Comparison of ENCODE assay signal across 23 cellular contexts in genomic region chr9:69633716-69634115, GRCh38. TPM values are rescaled to one million over a fixed set of nuclear protein-coding genes. Genes with fewer than 3 reads are reported as not detected.
DNase-seq lines count a peak whose midpoint lies in the region; ATAC-seq lines count a peak whose summit lies in the region.
"Had no signal": no experiment of that assay in that cellular context is flagged by ENCODE, and none has a peak within 500 bp of the region (broad histone marks: within the 10 kb centered on the region; RNA-seq: fewer than 3 reads in every experiment).

No MANE protein-coding gene starts in this region.

- peaks cover 3 to 5% of the 10 kb centered on the region in 2 donors for H3K9me3 Mint-ChIP-seq in effector memory CD8-positive, alpha-beta T cell
- H3K9me3 Mint-ChIP-seq in activated naive CD4-positive, alpha-beta T cell treated with anti-CD3 and anti-CD28 coated beads, Interleukin-2, amount 50 U/mL, for 72 hours, result peaks cover 4 to 6% of the 10 kb centered on the region in 2 donors
- H3K9me3 Mint-ChIP-seq: CD8-positive, alpha-beta T cell; T-cell had no signal

- no peaks in the 10 kb centered on the region for H3K36me3 Mint-ChIP-seq in effector memory CD8-positive, alpha-beta T cell (ENCODE audit: insufficient read depth)
- H3K36me3 Mint-ChIP-seq in activated naive CD4-positive, alpha-beta T cell treated with anti-CD3 and anti-CD28 coated beads, Interleukin-2, amount 50 U/mL, for 72 hours, result peaks cover 0 to 10% of the 10 kb centered on the region in 2 donors
- H3K36me3 Mint-ChIP-seq: CD8-positive, alpha-beta T cell; T-cell had no signal

- peaks cover 32 to 54% of the 10 kb centered on the region in 2 donors for H3K27me3 Mint-ChIP-seq in effector memory CD8-positive, alpha-beta T cell

- H3K4me3 Mint-ChIP-seq in effector memory CD8-positive, alpha-beta T cell, result no peak overlapping the region
- H3K4me3 Mint-ChIP-seq: CD8-positive, alpha-beta T cell; T-cell had no signal

- no peak for DNase-seq in effector memory CD8-positive, alpha-beta T cell
- no peak for DNase-seq in COR-L47 (lab: John Stamatoyannopoulos, UW)
- DNase-seq in activated naive CD4-positive, alpha-beta T cell treated with anti-CD3 and anti-CD28 coated beads, Interleukin-2, amount 50 U/mL, for 72 hours (ENCODE audit: low spot score in 2 of 2), result no peak
- DNase-seq: CD8-positive, alpha-beta T cell; DMS53; EL; GM23248; NCI-H1417 treated with DMSO at 0.1 percent for 48 hours; NCI-H187 treated with DMSO at 0.1 percent for 48 hours; NCI-H226; NCI-H526; PC-3; RPMI8226; SHP77 treated with DMSO at 0.1 percent for 48 hours; SK-N-SH; T-cell had no signal

- ATAC-seq in GM18861 (IDR thresholded peaks at IDR 0.05; ENCODE audit: unreplicated experiment) (peak; percentile 81), GM19463 (IDR thresholded peaks at IDR 0.05; ENCODE audit: unreplicated experiment) (peak; percentile 51), HG02981 (IDR thresholded peaks at IDR 0.05; ENCODE audit: unreplicated experiment) (peak; percentile 68), HG03571 (IDR thresholded peaks at IDR 0.05; ENCODE audit: unreplicated experiment) (peak; percentile 69), HG02885 (IDR thresholded peaks at IDR 0.05; ENCODE audit: poor library complexity, unreplicated experiment) (no peak)
- no peak for ATAC-seq in effector memory CD8-positive, alpha-beta T cell (replicated peaks)
- ATAC-seq in activated naive CD4-positive, alpha-beta T cell treated with anti-CD3 and anti-CD28 coated beads, Interleukin-2, amount 50 U/mL, for 72 hours, result no peak
- ATAC-seq: A549; CD8-positive, alpha-beta T cell; GM12878; PC-3; T-cell had no signal

- no peak overlapping the region for H3K27ac Mint-ChIP-seq in effector memory CD8-positive, alpha-beta T cell
- no peak overlapping the region for H3K27ac Mint-ChIP-seq in activated naive CD4-positive, alpha-beta T cell treated with anti-CD3 and anti-CD28 coated beads, Interleukin-2, amount 50 U/mL, for 72 hours
- H3K27ac Mint-ChIP-seq: CD8-positive, alpha-beta T cell; T-cell had no signal

- H3K4me1 Mint-ChIP-seq in effector memory CD8-positive, alpha-beta T cell (ENCODE audit: low read depth in 2 of 2), result no peaks in the 10 kb centered on the region
- H3K4me1 Mint-ChIP-seq: T-cell had no signal

RNA-seq across cellular contexts. Expression of gene APBA1, which starts 38.5 kb away (rescaled TPM):
- total RNA-seq in activated naive CD4-positive, alpha-beta T cell treated with anti-CD3 and anti-CD28 coated beads, Interleukin-2, amount 50 U/mL, for 72 hours, result 1 to 10 TPM in 1 of 2 donors, not detected in 1; 4.2 TPM

Comparison
In these comparisons a context has a peak if more than half of its experiments do, and no peak if none do; other contexts are left out.
1. ATAC-seq: peak in GM18861 (single experiment), GM19463 (single experiment), HG02981 (single experiment) and HG03571 (single experiment); none in effector memory CD8-positive, alpha-beta T cell (single experiment), activated naive CD4-positive, alpha-beta T cell treated with anti-CD3 and anti-CD28 coated beads, Interleukin-2, amount 50 U/mL, for 72 hours (0 of 2) and HG02885 (single experiment).